32 cellular contexts compared by ENCODE assay signal in genomic region chr3:156349978-156350377, GRCh38.
DNase-seq lines count a peak whose midpoint lies in the region; ATAC-seq and TF ChIP-seq lines count a peak whose summit lies in the region.
"Had no signal": no experiment of that assay in that cellular context is flagged by ENCODE, and none has a peak within 500 bp of the region (broad histone marks: within the 10 kb centered on the region; RNA-seq: fewer than 3 reads in every experiment).

No MANE protein-coding gene starts in this region.

- POLR2A ChIA-PET in SK-N-SH (lab: Yijun Ruan, JAX), result no interaction called here

- H3K27ac ChIP-seq in SK-N-SH (ENCODE audit: low read depth in 2 of 2, low read length in 1 of 2) (peak overlapping the region in 1 of 2 experiments; percentile 23; a peak in 2 of 4 replicates), sigmoid colon (no peak overlapping the region)
- H3K27ac ChIP-seq: 22Rv1; A549; BLaER1; BLaER1 treated with 17β-estradiol and CSF1 and Interleukin-3, amounts not matched to agents 10 nM and 100 nM; C4-2B had no signal

- H3K4me3 ChIP-seq in SK-N-SH (ENCODE audit: low read depth in 2 of 2, low read length in 1 of 2), result no peak overlapping the region
- H3K4me3 ChIP-seq in sigmoid colon, result no peak overlapping the region
- H3K4me3 ChIP-seq: A549; BLaER1; BLaER1 treated with 17β-estradiol and CSF1 and Interleukin-3, amounts not matched to agents 10 nM and 100 nM had no signal

- TF ChIP-seq CTCF in SK-N-SH (IDR thresholded peaks at IDR 0.05) (no peak), sigmoid colon (IDR thresholded peaks at IDR 0.05) (no peak)

- TF ChIP-seq RAD21 in SK-N-SH (IDR thresholded peaks at IDR 0.05; ENCODE audit: low read length), result no peak

- H3K9me2 ChIP-seq in SK-N-SH, result no peaks in the 10 kb centered on the region

- H3K9ac ChIP-seq in SK-N-SH, result no peak overlapping the region
- H3K9ac ChIP-seq: BLaER1; BLaER1 treated with 17β-estradiol and CSF1 and Interleukin-3, amounts not matched to agents 10 nM and 100 nM had no signal

- H3K79me2 ChIP-seq in SK-N-SH (ENCODE audit: insufficient read depth), result peaks cover 95% of the 10 kb centered on the region

- intact Hi-C loops in sigmoid colon (cut with DNase I), result no loop called here

- TF ChIP-seq POLR2A in sigmoid colon (IDR thresholded peaks at IDR 0.05), result no peak

- CTCF ChIA-PET in SK-N-SH (lab: Yijun Ruan, JAX), result interaction anchor here (1.1 to 1.6 kb wide), 2 partner anchors 20 to 100 kb away, joined by 3 read pairs; no protein-coding TSS in a partner anchor

- H4K20me1 ChIP-seq in SK-N-SH (ENCODE audit: insufficient read depth), result no peaks in the 10 kb centered on the region
- H4K20me1 ChIP-seq: BLaER1; BLaER1 treated with 17β-estradiol and CSF1 and Interleukin-3, amounts not matched to agents 10 nM and 100 nM had no signal

- H3K27me3 ChIP-seq in SK-N-SH (ENCODE audit: insufficient read depth) (no peaks in the 10 kb centered on the region), sigmoid colon (no peaks in the 10 kb centered on the region)
- H3K27me3 ChIP-seq: BE2C; BLaER1; BLaER1 treated with 17β-estradiol and CSF1 and Interleukin-3, amounts not matched to agents 10 nM and 100 nM had no signal

- DNase-seq in SK-N-SH, result no peak
- DNase-seq in NCI-H82 (lab: John Stamatoyannopoulos, UW), result peak; percentile 37
- peak; percentile 7 for DNase-seq in NCI-H82 treated with DMSO at 0.1 percent for 48 hours (lab: John Stamatoyannopoulos, UW; ENCODE audit: unreplicated experiment)
- DNase-seq in SK-N-DZ (ENCODE audit: low spot score), result peak; percentile 89
- no peak for DNase-seq in sigmoid colon
- no peak for DNase-seq in EL
- DNase-seq: 8988T; ACHN; AML-193; BE2C; C1 segment of cervical spinal cord; Caco-2; Calu3; CD4-positive, alpha-beta memory T cell; CD4-positive, alpha-beta T cell; CD4-positive, CD25-positive, alpha-beta regulatory T cell; CD8-positive, alpha-beta memory T cell; CD8-positive, alpha-beta T cell; COR-L47; DMS 273 treated with DMSO at 0.1 percent for 48 hours; DMS153; DMS53; DMS79; DMS79 treated with DMSO at 0.1 percent for 48 hours; DND-41 had no signal

- no peak overlapping the region for H3K4me2 ChIP-seq in SK-N-SH
- H3K4me2 ChIP-seq: A549 had no signal

- H3F3A ChIP-seq in SK-N-SH (replicated peaks; ENCODE audit: insufficient read depth), result peaks cover 16% of the 10 kb centered on the region

- TF ChIP-seq EP300 in SK-N-SH (IDR thresholded peaks at IDR 0.05; ENCODE audit: borderline replicate concordance in 1 of 2, low read depth in 1 of 2, low read length in 1 of 2), result peak in 1 of 2 experiments; percentile 28; a peak in 1 of 4 replicates
- no peak for TF ChIP-seq EP300 in sigmoid colon (IDR thresholded peaks at IDR 0.05)

- H3K4me1 ChIP-seq in SK-N-SH (ENCODE audit: control insufficient read depth in 1 of 2, insufficient read depth in 2 of 2, low read depth in 1 of 2, low read length in 1 of 2) (no peaks in the 10 kb centered on the region; a peak in 2 of 4 replicates), sigmoid colon (no peaks in the 10 kb centered on the region)
- H3K4me1 ChIP-seq: A549, Caco-2 had no signal

- ATAC-seq in SK-N-SH treated with all-trans-retinoic acid at 6 μM for 48 hours, result no peak
- no peak for ATAC-seq in GM19395 (IDR thresholded peaks at IDR 0.05; ENCODE audit: unreplicated experiment)
- ATAC-seq: A549; CD8-positive, alpha-beta T cell had no signal

- no peaks in the 10 kb centered on the region for H3K9me3 ChIP-seq in SK-N-SH
- no peaks in the 10 kb centered on the region for H3K9me3 ChIP-seq in sigmoid colon
- H3K9me3 ChIP-seq: A549; BE2C; BLaER1; BLaER1 treated with 17β-estradiol and CSF1 and Interleukin-3, amounts not matched to agents 10 nM and 100 nM; Caco-2 had no signal

- H2AFZ ChIP-seq in SK-N-SH (ENCODE audit: low read depth), result no peak overlapping the region

- H3K36me3 ChIP-seq in SK-N-SH (replicated peaks in 1 of 2; ENCODE audit: control insufficient read depth in 1 of 2, insufficient read depth in 2 of 2, low read length in 1 of 2), result peaks cover 11 to 25% of the 10 kb centered on the region in 2 experiments
- no peaks in the 10 kb centered on the region for H3K36me3 ChIP-seq in sigmoid colon
- H3K36me3 ChIP-seq: BE2C; BLaER1; BLaER1 treated with 17β-estradiol and CSF1 and Interleukin-3, amounts not matched to agents 10 nM and 100 nM had no signal

TF ChIP-seq in SK-N-SH, 30 proteins besides CTCF, POLR2A, EP300 and RAD21:
- TF ChIP-seq, protein P1, sequence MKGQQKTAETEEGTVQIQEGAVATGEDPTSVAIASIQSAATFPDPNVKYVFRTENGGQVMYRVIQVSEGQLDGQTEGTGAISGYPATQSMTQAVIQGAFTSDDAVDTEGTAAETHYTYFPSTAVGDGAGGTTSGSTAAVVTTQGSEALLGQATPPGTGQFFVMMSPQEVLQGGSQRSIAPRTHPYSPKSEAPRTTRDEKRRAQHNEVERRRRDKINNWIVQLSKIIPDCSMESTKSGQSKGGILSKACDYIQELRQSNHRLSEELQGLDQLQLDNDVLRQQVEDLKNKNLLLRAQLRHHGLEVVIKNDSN (IDR thresholded peaks at IDR 0.05; ENCODE audit: borderline replicate concordance, low read depth), result no peak
- TF ChIP-seq NFIC (IDR thresholded peaks at IDR 0.05; ENCODE audit: borderline replicate concordance), result no peak
- TF ChIP-seq GATA2 (CRISPR knock-in tag; IDR thresholded peaks at IDR 0.05), result peak; percentile 75
- TF ChIP-seq FOSL2 (IDR thresholded peaks at IDR 0.05; ENCODE audit: borderline replicate concordance, low read depth), result no peak
- TF ChIP-seq RXRA (IDR thresholded peaks at IDR 0.05; ENCODE audit: borderline replicate concordance, low read depth), result no peak

TF ChIP-seq in SK-N-SH treated with all-trans-retinoic acid at 6 μM for 48 hours, 23 proteins besides CTCF, POLR2A, EP300 and RAD21:
- TF ChIP-seq, protein P2, sequence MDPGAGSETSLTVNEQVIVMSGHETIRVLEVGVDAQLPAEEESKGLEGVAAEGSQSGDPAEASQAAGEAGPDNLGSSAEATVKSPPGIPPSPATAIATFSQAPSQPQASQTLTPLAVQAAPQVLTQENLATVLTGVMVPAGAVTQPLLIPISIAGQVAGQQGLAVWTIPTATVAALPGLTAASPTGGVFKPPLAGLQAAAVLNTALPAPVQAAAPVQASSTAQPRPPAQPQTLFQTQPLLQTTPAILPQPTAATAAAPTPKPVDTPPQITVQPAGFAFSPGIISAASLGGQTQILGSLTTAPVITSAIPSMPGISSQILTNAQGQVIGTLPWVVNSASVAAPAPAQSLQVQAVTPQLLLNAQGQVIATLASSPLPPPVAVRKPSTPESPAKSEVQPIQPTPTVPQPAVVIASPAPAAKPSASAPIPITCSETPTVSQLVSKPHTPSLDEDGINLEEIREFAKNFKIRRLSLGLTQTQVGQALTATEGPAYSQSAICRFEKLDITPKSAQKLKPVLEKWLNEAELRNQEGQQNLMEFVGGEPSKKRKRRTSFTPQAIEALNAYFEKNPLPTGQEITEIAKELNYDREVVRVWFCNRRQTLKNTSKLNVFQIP (CRISPR knock-in tag; IDR thresholded peaks at IDR 0.05; ENCODE audit: borderline replicate concordance, low read depth), result no peak

Comparison
In these comparisons a context has a peak if more than half of its experiments do, and no peak if none do; other contexts are left out.
1. DNase-seq: peak in NCI-H82 (single experiment), NCI-H82 treated with DMSO at 0.1 percent for 48 hours (single experiment) and SK-N-DZ (single experiment); none in SK-N-SH (single experiment), sigmoid colon (single experiment) and EL (single experiment).